In the genomic region with DNA sequence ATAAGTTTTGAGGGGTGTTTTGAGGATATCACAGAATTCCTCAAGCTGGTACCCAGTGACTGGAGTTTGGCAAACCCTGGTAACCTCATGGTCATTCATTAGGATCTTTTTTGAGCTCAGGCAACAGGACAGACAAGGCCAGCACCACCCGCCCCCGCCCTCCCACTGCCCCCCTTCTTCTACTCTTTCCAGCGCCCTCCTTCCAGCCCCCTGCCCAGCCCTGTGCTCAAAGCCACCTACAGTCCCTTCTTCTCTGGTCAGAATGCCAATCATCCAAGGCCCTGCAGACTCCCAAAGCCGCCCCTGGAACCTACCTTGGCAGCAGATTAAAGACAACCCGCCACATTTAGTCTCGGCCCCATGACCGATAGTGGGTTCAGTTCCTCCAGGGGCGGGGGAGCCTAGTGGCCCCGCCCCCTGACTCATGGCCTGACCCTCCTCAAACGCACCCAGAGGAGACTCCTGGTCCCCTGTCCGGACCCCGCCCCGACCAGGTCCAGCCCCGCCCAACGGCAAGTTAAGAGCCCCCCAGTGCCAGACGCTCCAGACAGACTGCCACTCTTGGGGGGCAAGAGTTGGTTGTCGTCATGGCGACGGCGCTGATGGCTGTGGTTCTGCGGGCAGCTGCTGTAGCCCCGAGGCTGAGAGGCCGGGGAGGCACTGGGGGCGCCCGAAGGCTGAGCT, we compare ENCODE assay signal across 8 cellular contexts. TPM values are rescaled to one million over a fixed set of nuclear protein-coding genes. Genes with fewer than 3 reads are reported as not detected.
DNase-seq lines count a peak whose midpoint lies in the region; ATAC-seq and TF ChIP-seq lines count a peak whose summit lies in the region.

A gene with protein sequence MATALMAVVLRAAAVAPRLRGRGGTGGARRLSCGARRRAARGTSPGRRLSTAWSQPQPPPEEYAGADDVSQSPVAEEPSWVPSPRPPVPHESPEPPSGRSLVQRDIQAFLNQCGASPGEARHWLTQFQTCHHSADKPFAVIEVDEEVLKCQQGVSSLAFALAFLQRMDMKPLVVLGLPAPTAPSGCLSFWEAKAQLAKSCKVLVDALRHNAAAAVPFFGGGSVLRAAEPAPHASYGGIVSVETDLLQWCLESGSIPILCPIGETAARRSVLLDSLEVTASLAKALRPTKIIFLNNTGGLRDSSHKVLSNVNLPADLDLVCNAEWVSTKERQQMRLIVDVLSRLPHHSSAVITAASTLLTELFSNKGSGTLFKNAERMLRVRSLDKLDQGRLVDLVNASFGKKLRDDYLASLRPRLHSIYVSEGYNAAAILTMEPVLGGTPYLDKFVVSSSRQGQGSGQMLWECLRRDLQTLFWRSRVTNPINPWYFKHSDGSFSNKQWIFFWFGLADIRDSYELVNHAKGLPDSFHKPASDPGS (plus strand): TSS at position 546 of the 684 bp plus-strand sequence. CDS start 42 bp downstream, at position 588.

- no peaks in the 10 kb centered on the region for H3K9me3 ChIP-seq in aorta (ENCODE audit: control insufficient read depth, low read length)

- no peaks in the 10 kb centered on the region for H3K36me3 Mint-ChIP-seq in stimulated activated naive CD8-positive, alpha-beta T cell treated with anti-CD3 and anti-CD28 coated beads, Interleukin-15, Interleukin-2, amounts not matched to agents 100 ng/mL and 50 ng/mL, for 24 hours (ENCODE audit: low read depth)
- no peaks in the 10 kb centered on the region for H3K36me3 Mint-ChIP-seq in chondrocyte (ENCODE audit: low read depth)
- no peaks in the 10 kb centered on the region for H3K36me3 Mint-ChIP-seq in memory B cell

- DNase-seq in stimulated activated naive CD8-positive, alpha-beta T cell treated with anti-CD3 and anti-CD28 coated beads, Interleukin-15, Interleukin-2, amounts not matched to agents 100 U/mL and 50 U/mL, for 24 hours = no peak
- no peak for DNase-seq in chondrocyte (ENCODE audit: low spot score)
- DNase-seq in memory B cell (ENCODE audit: low spot score in 2 of 2) = no peak
- DNase-seq in superior temporal gyrus (ENCODE audit: extremely low spot score) = no peak
- DNase-seq in aorta = no peak
- DNase-seq in DMS153 (lab: John Stamatoyannopoulos, UW) = no peak

- WGBS in aorta, 2 donors = 24 to 34% methylated on average over 24 to 25 of the region's 25 CpGs

- no peaks in the 10 kb centered on the region for H3K4me1 ChIP-seq in aorta (ENCODE audit: control insufficient read depth in 1 of 2, insufficient read depth in 2 of 2, low read length in 2 of 2)

- H3K27ac ChIP-seq in aorta (ENCODE audit: low read depth in 1 of 2, low read length in 2 of 2) = no peak within 1 kb of the TSS

- H3K4me3 ChIP-seq in aorta (ENCODE audit: low read length in 2 of 2) = no peak within 1 kb of the TSS

- no peaks in the 10 kb centered on the region for H3K36me3 ChIP-seq in aorta (ENCODE audit: control insufficient read depth in 1 of 2, insufficient read depth in 2 of 2, low read length in 1 of 2)

- H3K27ac Mint-ChIP-seq in stimulated activated naive CD8-positive, alpha-beta T cell treated with anti-CD3 and anti-CD28 coated beads, Interleukin-15, Interleukin-2, amounts not matched to agents 100 ng/mL and 50 ng/mL, for 24 hours = no peak within 1 kb of the TSS
- H3K27ac Mint-ChIP-seq in chondrocyte (ENCODE audit: unreplicated experiment) (no peak within 1 kb of the TSS), memory B cell (no peak within 1 kb of the TSS)

- no peak for TF ChIP-seq CTCF in chondrocyte (IDR thresholded peaks at IDR 0.05)

- no peaks in the 10 kb centered on the region for H3K9me3 Mint-ChIP-seq in stimulated activated naive CD8-positive, alpha-beta T cell treated with anti-CD3 and anti-CD28 coated beads, Interleukin-15, Interleukin-2, amounts not matched to agents 100 ng/mL and 50 ng/mL, for 24 hours
- H3K9me3 Mint-ChIP-seq in chondrocyte (ENCODE audit: low read depth) (no peaks in the 10 kb centered on the region), memory B cell (no peaks in the 10 kb centered on the region)

- peaks cover 23% of the 10 kb centered on the region for H3K4me1 Mint-ChIP-seq in stimulated activated naive CD8-positive, alpha-beta T cell treated with anti-CD3 and anti-CD28 coated beads, Interleukin-15, Interleukin-2, amounts not matched to agents 100 ng/mL and 50 ng/mL, for 24 hours (ENCODE audit: low read depth)
- H3K4me1 Mint-ChIP-seq in chondrocyte (ENCODE audit: low read depth) (peaks cover 21% of the 10 kb centered on the region), memory B cell (peaks cover 16% of the 10 kb centered on the region)

- intact Hi-C loops in aorta (cut with DNase I) = no loop called here

- peak within 1 kb of the TSS; percentile 13 for H3K4me3 Mint-ChIP-seq in stimulated activated naive CD8-positive, alpha-beta T cell treated with anti-CD3 and anti-CD28 coated beads, Interleukin-15, Interleukin-2, amounts not matched to agents 100 ng/mL and 50 ng/mL, for 24 hours
- H3K4me3 Mint-ChIP-seq in chondrocyte (ENCODE audit: unreplicated experiment) (peak within 1 kb of the TSS; percentile 40), memory B cell (peak within 1 kb of the TSS; percentile 65)

- no peak for ATAC-seq in stimulated activated naive CD8-positive, alpha-beta T cell treated with anti-CD3 and anti-CD28 coated beads, Interleukin-15, Interleukin-2, amounts not matched to agents 100 U/mL and 50 U/mL, for 24 hours
- no peak for ATAC-seq in memory B cell (ENCODE audit: low read depth)
- no peak for ATAC-seq in aorta (ENCODE audit: low FRiP score)
- no peak for ATAC-seq in GM21825 (IDR thresholded peaks at IDR 0.05; ENCODE audit: unreplicated experiment)

- H3K27me3 ChIP-seq in aorta (ENCODE audit: control insufficient read depth in 1 of 2, insufficient read depth in 2 of 2, low read length in 1 of 2) = peaks cover 0 to 2% of the 10 kb centered on the region in 2 donors

- H3K27me3 Mint-ChIP-seq in stimulated activated naive CD8-positive, alpha-beta T cell treated with anti-CD3 and anti-CD28 coated beads, Interleukin-15, Interleukin-2, amounts not matched to agents 100 ng/mL and 50 ng/mL, for 24 hours = peaks cover 20% of the 10 kb centered on the region
- peaks cover 6% of the 10 kb centered on the region for H3K27me3 Mint-ChIP-seq in chondrocyte (ENCODE audit: low read depth)
- H3K27me3 Mint-ChIP-seq in memory B cell = peaks cover 6% of the 10 kb centered on the region

RNA-seq across cellular contexts. Expression of the gene that starts here (rescaled TPM):
- total RNA-seq in chondrocyte = 0.40 to 0.51 TPM (median 0.41 TPM) in 3 replicates
- 1 to 10 TPM in 1 of 2 donors, under 1 TPM in 1; 0.94 to 1.3 TPM for total RNA-seq in aorta
- polyA plus RNA-seq in aorta = 1 to 10 TPM in 1 of 2 donors, under 1 TPM in 1; 0.33 to 6.0 TPM

Comparison
In these comparisons a context has a peak if more than half of its experiments do, and no peak if none do; other contexts are left out.
1. H3K4me3 Mint-ChIP-seq: peak in every context shown above with its lines; median percentile 65 in memory B cell; 40 in chondrocyte; 13 in stimulated activated naive CD8-positive, alpha-beta T cell treated with anti-CD3 and anti-CD28 coated beads, Interleukin-15, Interleukin-2, amounts not matched to agents 100 ng/mL and 50 ng/mL, for 24 hours.